9 cellular contexts compared by ENCODE assay signal in the genomic region with DNA sequence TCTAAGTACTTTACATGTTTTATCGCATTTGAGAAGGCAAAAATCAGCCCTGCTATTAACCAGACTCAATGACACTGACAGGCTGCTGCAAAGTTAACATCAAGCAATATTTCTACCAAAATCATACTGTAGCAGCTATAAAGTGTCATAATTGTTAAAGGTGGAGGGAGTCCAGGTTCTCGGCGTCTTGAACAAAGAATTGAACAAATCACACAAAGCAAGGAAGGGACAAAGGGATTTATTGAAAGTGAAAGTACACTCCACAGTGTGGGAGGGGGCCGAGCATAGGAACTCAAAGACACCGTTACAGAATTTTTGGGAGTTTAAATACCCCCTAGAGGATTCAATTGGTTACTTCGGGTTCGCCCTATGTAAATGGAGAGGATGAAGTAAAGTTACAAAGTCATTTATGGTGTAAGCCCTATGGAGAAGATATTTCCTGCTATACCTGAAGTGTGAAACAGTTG. TPM values are rescaled to one million over a fixed set of nuclear protein-coding genes. Genes with fewer than 3 reads are reported as not detected.
DNase-seq lines count a peak whose midpoint lies in the region; ATAC-seq and TF ChIP-seq lines count a peak whose summit lies in the region.
"Had no signal": no experiment of that assay in that cellular context is flagged by ENCODE, and none has a peak within 500 bp of the region (broad histone marks: within the 10 kb centered on the region; RNA-seq: fewer than 3 reads in every experiment).

No MANE protein-coding gene starts in this region.

- no peak overlapping the region for H3K9ac ChIP-seq in BLaER1

- H3K4me2 ChIP-seq in BLaER1: 0 out of 2 replicates have a peak overlapping the region, but pooled peaks have one; percentile 12

- H3K27ac Mint-ChIP-seq in nephron progenitor cell: no peak overlapping the region
- H3K27ac Mint-ChIP-seq: dendritic cell treated with granulocyte-macrophage colony-stimulating factor and Interleukin-4, amounts not matched to agents 40 ng/mL and 50 ng/mL, for 4 days had no signal

- peaks cover 18% of the 10 kb centered on the region for H3K4me1 Mint-ChIP-seq in nephron progenitor cell

- peaks cover 13% of the 10 kb centered on the region for H3K9me3 Mint-ChIP-seq in nephron progenitor cell

- no peaks in the 10 kb centered on the region for H3K4me1 ChIP-seq in BLaER1

- peaks cover 45% of the 10 kb centered on the region for H3K9me3 ChIP-seq in BLaER1

- H3K27me3 Mint-ChIP-seq in nephron progenitor cell (ENCODE audit: low read depth, poor library complexity): peaks cover 10% of the 10 kb centered on the region

- no peaks in the 10 kb centered on the region for H3K27me3 ChIP-seq in BLaER1

- H3K4me3 ChIP-seq in BLaER1: peak overlapping the region; percentile 3; the same call in 1 of the 2 replicates

- H3K4me3 Mint-ChIP-seq in nephron progenitor cell: peak overlapping the region; percentile 91

- ATAC-seq in HG02763 (IDR thresholded peaks at IDR 0.05; ENCODE audit: unreplicated experiment) (no peak), HG03460 (IDR thresholded peaks at IDR 0.05; ENCODE audit: unreplicated experiment) (no peak)

- peak; percentile 8 for DNase-seq in LHCN-M2 (ENCODE audit: low read depth)
- peak; percentile 10 for DNase-seq in cerebellar cortex (ENCODE audit: low spot score)
- no peak for DNase-seq in nephron progenitor cell
- no peak for DNase-seq in HPDE6-E6E7 (ENCODE audit: extremely low spot score)
- no peak for DNase-seq in activated CD8-positive, alpha-beta memory T cell treated with anti-CD3 and anti-CD28 coated beads, Interleukin-2, amount 50 U/mL, for 4 hours

- TF ChIP-seq CTCF in nephron progenitor cell (IDR thresholded peaks at IDR 0.05): no peak

- no peak overlapping the region for H3K27ac ChIP-seq in BLaER1

- peaks cover 8% of the 10 kb centered on the region for H3K36me3 Mint-ChIP-seq in nephron progenitor cell (ENCODE audit: low read depth)

- no peaks in the 10 kb centered on the region for H3K36me3 ChIP-seq in BLaER1

- no peaks in the 10 kb centered on the region for H4K20me1 ChIP-seq in BLaER1

RNA-seq across cellular contexts. Expression of a gene that starts 12.9 kb away (rescaled TPM):
- 0.57 and 1.3 TPM in 2 replicates for total RNA-seq in LHCN-M2 (2014; rRNA removed)
- 0.11 TPM for polyA plus RNA-seq in LHCN-M2 (2012)

Comparison
In these comparisons a context has a peak if more than half of its experiments do, and no peak if none do; other contexts are left out.
1. DNase-seq: peak in LHCN-M2 (single experiment) and cerebellar cortex (single experiment); none in nephron progenitor cell (single experiment), HPDE6-E6E7 (single experiment) and activated CD8-positive, alpha-beta memory T cell treated with anti-CD3 and anti-CD28 coated beads, Interleukin-2, amount 50 U/mL, for 4 hours (single experiment).